Comparison of ENCODE assay signal across 24 cellular contexts in the genomic region with DNA sequence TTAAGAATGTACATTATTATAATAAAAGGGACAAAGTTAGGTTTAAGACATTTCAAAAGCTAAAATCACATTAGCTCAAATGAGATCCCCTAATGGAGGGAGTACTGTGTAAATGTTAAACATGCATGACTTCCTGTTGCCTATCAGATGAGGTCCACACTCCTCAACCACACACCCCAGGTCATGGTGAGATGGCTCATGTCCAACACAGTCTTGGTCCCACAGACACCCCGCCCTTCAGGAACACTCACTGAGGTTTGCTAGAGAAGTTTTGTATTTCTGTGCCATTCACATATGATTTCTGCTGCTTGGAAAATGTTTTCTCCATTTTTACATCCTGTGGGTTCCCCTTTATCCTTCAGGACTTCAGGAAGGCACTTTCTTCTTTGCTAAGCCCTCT.
A peak's percentile ranks its signal among the peaks of the same experiment; 100 is the strongest.
DNase-seq lines count a peak whose midpoint lies in the region; ATAC-seq, FAIRE-seq and TF ChIP-seq lines count a peak whose summit lies in the region.
"Had no signal": no experiment of that assay in that cellular context is flagged by ENCODE, and none has a peak within 500 bp of the region (broad histone marks: within the 10 kb centered on the region; RNA-seq: fewer than 3 reads in every experiment).

No MANE protein-coding gene starts in this region.

- H2BK20ac ChIP-seq in IMR-90 (ENCODE audit: low read depth, low read length): no peak overlapping the region

- H3K4me3 Mint-ChIP-seq in nephron: no peak overlapping the region
- H3K4me3 Mint-ChIP-seq: CD4-positive, alpha-beta T cell; HFFc6 had no signal

- DNase-seq in IMR-90 (no peak), RPMI8226 (peak; percentile 78), small intestine (peak; percentile 32), AG08396 (ENCODE audit: low spot score) (no peak), ACHN (no peak)
- DNase-seq: Caco-2; CD4-positive, alpha-beta T cell; DMS 273 treated with DMSO at 0.1 percent for 48 hours; DMS79 treated with DMSO at 0.1 percent for 48 hours; H7; HFFc6; MM.1S; NCI-H1048; NCI-H1417 treated with DMSO at 0.1 percent for 48 hours; NCI-H187; NCI-H69; Peyer's patch had no signal

- intact Hi-C loops in IMR-90 (cut with micrococcal nuclease): loop anchor here (5.0 to 10.0 kb wide), 2 partner anchors 491 to 592 kb away; a partner anchor contains a TSS

- peak overlapping the region; percentile 19; the same call in 1 of the 2 replicates for H4K91ac ChIP-seq in IMR-90 (ENCODE audit: insufficient read depth, low read depth, low read length)

- no peak overlapping the region for H3K4me2 ChIP-seq in IMR-90 (ENCODE audit: low read depth, low read length)

- no peaks in the 10 kb centered on the region for H3K36me3 Mint-ChIP-seq in nephron (ENCODE audit: low read depth)

- no peak overlapping the region for H4K8ac ChIP-seq in IMR-90 (ENCODE audit: low read depth in 2 of 2, low read length in 2 of 2)

- no peak overlapping the region for H2AFZ ChIP-seq in IMR-90 (replicated peaks; ENCODE audit: low read length, poor library complexity)

- no peaks in the 10 kb centered on the region for H3K9me3 Mint-ChIP-seq in nephron

- dilution Hi-C loops in IMR-90 (cut with HindIII; ENCODE audit: low sequenced_read_pairs, unreplicated experiment): no loop called here

- H3K79me1 ChIP-seq in IMR-90 (ENCODE audit: low read depth in 1 of 2, low read length in 2 of 2): no peaks in the 10 kb centered on the region

- peak overlapping the region; percentile 81; the same call in 1 of the 2 replicates for H4K5ac ChIP-seq in IMR-90 (ENCODE audit: low read depth, low read length)

- no peak overlapping the region for H3K4me3 ChIP-seq in IMR-90 (ENCODE audit: insufficient read depth, low read depth, low read length)
- no peak overlapping the region for H3K4me3 ChIP-seq in small intestine (ENCODE audit: low read depth in 1 of 2, low read length in 2 of 2)
- H3K4me3 ChIP-seq: GM12878, Peyer's patch, SJSA1 had no signal

- H3K9ac ChIP-seq in IMR-90 (ENCODE audit: low read depth, low read length): no peak overlapping the region

- no peak for FAIRE-seq in small intestine (lab: Jason Lieb, UNC)
- FAIRE-seq: A204.1, GM12878 had no signal

- H2BK120ac ChIP-seq in IMR-90 (ENCODE audit: low read depth, low read length): no peak overlapping the region; the same call in 1 of the 2 replicates

- H2AK5ac ChIP-seq in IMR-90 (ENCODE audit: low read depth, low read length): 0 out of 2 replicates have a peak overlapping the region, but pooled peaks have one; percentile 5

- WGBS in IMR-90 (ENCODE audit: extremely low coverage in 2 of 2, insufficient read length in 1 of 2), 2 experiments: no CpG with 5 or more reads among the region's 1 CpG
- 45 to 75% (median 73%) methylated on average over 1 of the region's 1 CpG for WGBS in small intestine, 3 donors

- ATAC-seq in IMR-90 (ENCODE audit: low read depth) (no peak), HG02870 (IDR thresholded peaks at IDR 0.05; ENCODE audit: unreplicated experiment) (no peak), HG03520 (IDR thresholded peaks at IDR 0.05; ENCODE audit: unreplicated experiment) (no peak)
- ATAC-seq: GM12878, Right ventricle myocardium inferior had no signal

- H3K23ac ChIP-seq in IMR-90 (ENCODE audit: low read depth, low read length): no peak overlapping the region

- no peaks in the 10 kb centered on the region for H3K36me3 ChIP-seq in IMR-90 (ENCODE audit: control insufficient read depth, insufficient read depth, low read length)
- H3K36me3 ChIP-seq in small intestine (ENCODE audit: control insufficient read depth in 2 of 2, insufficient read depth in 2 of 2, low read length in 2 of 2): no peaks in the 10 kb centered on the region
- H3K36me3 ChIP-seq: Peyer's patch, SJSA1 had no signal

- H3K14ac ChIP-seq in IMR-90 (replicated peaks; ENCODE audit: low read depth, low read length): no peak overlapping the region

- no peaks in the 10 kb centered on the region for H4K20me1 ChIP-seq in IMR-90 (ENCODE audit: insufficient read depth, low read length)

- H3K4me1 ChIP-seq in IMR-90 (ENCODE audit: control insufficient read depth, insufficient read depth, low read length) (peaks cover 13% of the 10 kb centered on the region), small intestine (ENCODE audit: control insufficient read depth in 2 of 2, insufficient read depth in 1 of 2, low read depth in 1 of 2, low read length in 1 of 2) (peaks cover 0 to 3% of the 10 kb centered on the region in 2 donors)
- H3K4me1 ChIP-seq: Peyer's patch had no signal

- no peak for TF ChIP-seq RAD21 in IMR-90 (IDR thresholded peaks at IDR 0.05; ENCODE audit: low read length)

- peak overlapping the region; percentile 18; the same call in 1 of the 2 replicates for H3K4ac ChIP-seq in IMR-90 (ENCODE audit: low read depth, low read length)

- H3K56ac ChIP-seq in IMR-90 (ENCODE audit: extremely low read depth, insufficient read depth, low read length): no peak overlapping the region

- H3K18ac ChIP-seq in IMR-90 (ENCODE audit: low read depth, low read length): no peak overlapping the region

- H3K27ac Mint-ChIP-seq in nephron: peak overlapping the region in 2 of 3 experiments; percentile 61 to 87
- H3K27ac Mint-ChIP-seq: CD4-positive, alpha-beta T cell; HFFc6 had no signal

- POLR2A ChIA-PET in IMR-90 (lab: Charles Lee; ENCODE audit: unreplicated experiment): no interaction called here

- CTCF ChIA-PET in IMR-90 (lab: Yijun Ruan, JAX): no interaction called here

- no peak overlapping the region for H2BK5ac ChIP-seq in IMR-90 (ENCODE audit: low read depth, low read length, poor library complexity, severe bottlenecking)

- TF ChIP-seq CTCF in IMR-90 (conservative IDR thresholded peaks at IDR 0.05; ENCODE audit: low read depth, low read length) (no peak), nephron (IDR thresholded peaks at IDR 0.05; ENCODE audit: unreplicated experiment in 3 of 3) (no peak)

- peaks cover 49% of the 10 kb centered on the region for H3K4me1 Mint-ChIP-seq in nephron

- H3K27ac ChIP-seq in IMR-90 (ENCODE audit: insufficient read depth, low read length) (no peak overlapping the region), small intestine (ENCODE audit: low read depth in 1 of 2, low read length in 1 of 2) (no peak overlapping the region)
- H3K27ac ChIP-seq: Peyer's patch, SJSA1 had no signal

- H3K27me3 Mint-ChIP-seq in nephron (ENCODE audit: low read depth): peaks cover 7% of the 10 kb centered on the region
- H3K27me3 Mint-ChIP-seq: CD4-positive, alpha-beta T cell had no signal

- H3K9me3 ChIP-seq in IMR-90 (ENCODE audit: control insufficient read depth, insufficient read depth, low read length): no peaks in the 10 kb centered on the region
- no peaks in the 10 kb centered on the region for H3K9me3 ChIP-seq in small intestine (ENCODE audit: control insufficient read depth, low read depth)
- H3K9me3 ChIP-seq: Caco-2, Peyer's patch, SJSA1 had no signal

- no peaks in the 10 kb centered on the region for H3K27me3 ChIP-seq in IMR-90 (ENCODE audit: control insufficient read depth, insufficient read depth, low read length)
- no peaks in the 10 kb centered on the region for H3K27me3 ChIP-seq in small intestine (ENCODE audit: control insufficient read depth in 2 of 2, insufficient read depth in 2 of 2, low read length in 2 of 2)
- H3K27me3 ChIP-seq: Peyer's patch, SJSA1 had no signal

- no peak overlapping the region for H2AK9ac ChIP-seq in IMR-90 (replicated peaks; ENCODE audit: low read depth, low read length, poor library complexity)

- in situ Hi-C loops in IMR-90 (cut with MboI; ENCODE audit: low sequenced_read_pairs): no loop called here
- in situ Hi-C loops in ACHN (cut with HindIII; ENCODE audit: low pct_ligation_motif_present, low pct_unique_long_range_greater_than_20kb, low sequenced_read_pairs): no loop called here

- peaks cover 2% of the 10 kb centered on the region; the same call in 1 of the 2 replicates for H3K9me1 ChIP-seq in IMR-90 (ENCODE audit: insufficient read depth, low read length)

- no peak for TF ChIP-seq POLR2A in IMR-90 (IDR thresholded peaks at IDR 0.05; ENCODE audit: low read depth, low read length)

- BruUV-seq in IMR-90 (replicated peaks; lab: Mats Ljungman, UMichigan): no TSS peak

- no peak overlapping the region; the same call in 2 of the 3 replicates for H2BK15ac ChIP-seq in IMR-90 (ENCODE audit: low read depth, low read length)

TF ChIP-seq in IMR-90, 13 proteins besides CTCF, POLR2A, EP300 and RAD21:
- TF ChIP-seq, protein P1, sequence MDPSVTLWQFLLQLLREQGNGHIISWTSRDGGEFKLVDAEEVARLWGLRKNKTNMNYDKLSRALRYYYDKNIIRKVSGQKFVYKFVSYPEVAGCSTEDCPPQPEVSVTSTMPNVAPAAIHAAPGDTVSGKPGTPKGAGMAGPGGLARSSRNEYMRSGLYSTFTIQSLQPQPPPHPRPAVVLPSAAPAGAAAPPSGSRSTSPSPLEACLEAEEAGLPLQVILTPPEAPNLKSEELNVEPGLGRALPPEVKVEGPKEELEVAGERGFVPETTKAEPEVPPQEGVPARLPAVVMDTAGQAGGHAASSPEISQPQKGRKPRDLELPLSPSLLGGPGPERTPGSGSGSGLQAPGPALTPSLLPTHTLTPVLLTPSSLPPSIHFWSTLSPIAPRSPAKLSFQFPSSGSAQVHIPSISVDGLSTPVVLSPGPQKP (IDR thresholded peaks at IDR 0.05; ENCODE audit: borderline replicate concordance, low read depth, low read length): no peak
- TF ChIP-seq MXI1 (IDR thresholded peaks at IDR 0.05; ENCODE audit: borderline replicate concordance, low read depth, low read length): no peak
- no peak for TF ChIP-seq RCOR1 (IDR thresholded peaks at IDR 0.05; ENCODE audit: insufficient replicate concordance, low read length)
- TF ChIP-seq RFX5 (IDR thresholded peaks at IDR 0.05; ENCODE audit: low read depth, low read length): no peak
- TF ChIP-seq SMC3 (IDR thresholded peaks at IDR 0.05; ENCODE audit: low read depth, low read length): no peak
- TF ChIP-seq, protein P2, sequence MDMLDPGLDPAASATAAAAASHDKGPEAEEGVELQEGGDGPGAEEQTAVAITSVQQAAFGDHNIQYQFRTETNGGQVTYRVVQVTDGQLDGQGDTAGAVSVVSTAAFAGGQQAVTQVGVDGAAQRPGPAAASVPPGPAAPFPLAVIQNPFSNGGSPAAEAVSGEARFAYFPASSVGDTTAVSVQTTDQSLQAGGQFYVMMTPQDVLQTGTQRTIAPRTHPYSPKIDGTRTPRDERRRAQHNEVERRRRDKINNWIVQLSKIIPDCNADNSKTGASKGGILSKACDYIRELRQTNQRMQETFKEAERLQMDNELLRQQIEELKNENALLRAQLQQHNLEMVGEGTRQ (IDR thresholded peaks at IDR 0.05; ENCODE audit: low read depth, low read length): no peak
- no peak for TF ChIP-seq MAFK (IDR thresholded peaks at IDR 0.05; ENCODE audit: low read depth, low read length)
- no peak for TF ChIP-seq CHD1 (IDR thresholded peaks at IDR 0.05; ENCODE audit: low read depth, low read length)
- no peak for TF ChIP-seq FOS (IDR thresholded peaks at IDR 0.05; ENCODE audit: low read depth, low read length)

Comparison
In these comparisons a context has a peak if more than half of its experiments do, and no peak if none do; other contexts are left out.
1. DNase-seq: peak in RPMI8226 (single experiment) and small intestine (single experiment); none in IMR-90 (single experiment), AG08396 (single experiment) and ACHN (single experiment).